ENCODE assay signal across 20 cellular contexts in genomic region chr1:198030682-198031081, GRCh38.
DNase-seq lines count a peak whose midpoint lies in the region; ATAC-seq and TF ChIP-seq lines count a peak whose summit lies in the region.
"Had no signal": no experiment of that assay in that cellular context is flagged by ENCODE, and none has a peak within 500 bp of the region (broad histone marks: within the 10 kb centered on the region; RNA-seq: fewer than 3 reads in every experiment).

No MANE protein-coding gene starts in this region.

- no peak overlapping the region for H3K23ac ChIP-seq in IMR-90 (ENCODE audit: low read depth, low read length)

- TF ChIP-seq CTCF in IMR-90 (conservative IDR thresholded peaks at IDR 0.05; ENCODE audit: low read depth, low read length) (no peak), right lobe of liver (IDR thresholded peaks at IDR 0.05) (no peak)

- H3K27me3 ChIP-seq in IMR-90 (ENCODE audit: control insufficient read depth, insufficient read depth, low read length) (no peaks in the 10 kb centered on the region), right lobe of liver (no peaks in the 10 kb centered on the region)
- H3K27me3 ChIP-seq: BLaER1 treated with 17β-estradiol and CSF1 and Interleukin-3, amounts not matched to agents 10 nM and 100 nM; hepatocyte had no signal

- TF ChIP-seq POLR2A in IMR-90 (IDR thresholded peaks at IDR 0.05; ENCODE audit: low read depth, low read length) (no peak), right lobe of liver (IDR thresholded peaks at IDR 0.05) (no peak)

- intact Hi-C loops in IMR-90 (cut with micrococcal nuclease), result no loop called here
- intact Hi-C loops in right lobe of liver (cut with DNase I), result no loop called here

- CTCF ChIA-PET in IMR-90 (lab: Yijun Ruan, JAX), result no interaction called here

- peak; percentile 16 for DNase-seq in EL
- DNase-seq in IMR-90, result peak; percentile 53
- DNase-seq in dedifferentiated amniotic fluid mesenchymal stem cell (ENCODE audit: extremely low spot score), result peak; percentile 55
- no peak for DNase-seq in right lobe of liver
- no peak for DNase-seq in activated T-cell treated with anti-CD3 and anti-CD28 coated beads for 4 hours
- no peak for DNase-seq in cerebellar nuclear complex (lab: John Stamatoyannopoulos, UW)
- no peak for DNase-seq in NCI-H82 (lab: John Stamatoyannopoulos, UW)
- DNase-seq: activated naive CD4-positive, alpha-beta T cell treated with anti-CD3 and anti-CD28 coated beads, Interleukin-2, amount 10 ng/mL, durations not matched to agents 7 days and 5 days; dermis blood vessel endothelial cell; erythroblast; NCI-H2081; NCI-H510A; small intestine; stimulated activated CD4-positive, alpha-beta T cell treated with anti-CD3 and anti-CD28 coated beads, Interleukin-4, amount 100 ng/mL, for 1 hour; T-cell had no signal

- H3K36me3 ChIP-seq in IMR-90 (ENCODE audit: control insufficient read depth, insufficient read depth, low read length) (no peaks in the 10 kb centered on the region), right lobe of liver (no peaks in the 10 kb centered on the region)
- H3K36me3 ChIP-seq: BLaER1 treated with 17β-estradiol and CSF1 and Interleukin-3, amounts not matched to agents 10 nM and 100 nM had no signal

- H2BK5ac ChIP-seq in IMR-90 (ENCODE audit: low read depth, low read length, poor library complexity, severe bottlenecking), result no peak overlapping the region

- no peak overlapping the region for H3K9ac ChIP-seq in IMR-90 (ENCODE audit: low read depth, low read length)
- H3K9ac ChIP-seq: BLaER1 treated with 17β-estradiol and CSF1 and Interleukin-3, amounts not matched to agents 10 nM and 100 nM had no signal

- no peak overlapping the region for H3K18ac ChIP-seq in IMR-90 (ENCODE audit: low read depth, low read length)

- no peak for TF ChIP-seq RAD21 in IMR-90 (IDR thresholded peaks at IDR 0.05; ENCODE audit: low read length)

- ATAC-seq in IMR-90 (ENCODE audit: low read depth), result peak; percentile 85
- peak; percentile 85 to 91 (median 86) for ATAC-seq in right lobe of liver
- no peak for ATAC-seq in HG03039 (IDR thresholded peaks at IDR 0.05; ENCODE audit: unreplicated experiment)
- ATAC-seq: natural killer cell treated with Interleukin-12 subunit alpha and Interleukin-12 subunit beta and Interleukin-15 and Interleukin-18, amount 100 ng/mL, for 72 hours; Right ventricle myocardium inferior; T-cell had no signal

- no peak overlapping the region for H4K8ac ChIP-seq in IMR-90 (ENCODE audit: low read depth in 2 of 2, low read length in 2 of 2)

- H4K5ac ChIP-seq in IMR-90 (ENCODE audit: low read depth, low read length), result no peak overlapping the region

- no peak overlapping the region for H3K56ac ChIP-seq in IMR-90 (ENCODE audit: extremely low read depth, insufficient read depth, low read length)

- no peak overlapping the region for H2AFZ ChIP-seq in IMR-90 (replicated peaks; ENCODE audit: low read length, poor library complexity)
- H2AFZ ChIP-seq: hepatocyte had no signal

- no peak overlapping the region for H4K91ac ChIP-seq in IMR-90 (ENCODE audit: insufficient read depth, low read depth, low read length)

- H3K4me2 ChIP-seq in IMR-90 (ENCODE audit: low read depth, low read length), result peak overlapping the region; percentile 6; the same call in 1 of the 2 replicates
- H3K4me2 ChIP-seq: BLaER1 treated with 17β-estradiol and CSF1 and Interleukin-3, amounts not matched to agents 10 nM and 100 nM; hepatocyte had no signal

- POLR2A ChIA-PET in IMR-90 (lab: Charles Lee; ENCODE audit: unreplicated experiment), result no interaction called here

- H2BK15ac ChIP-seq in IMR-90 (ENCODE audit: low read depth, low read length), result no peak overlapping the region

- H3K9me1 ChIP-seq in IMR-90 (ENCODE audit: insufficient read depth, low read length), result no peaks in the 10 kb centered on the region

- no CpG with 5 or more reads among the region's 2 CpGs for WGBS in IMR-90 (ENCODE audit: extremely low coverage in 2 of 2, insufficient read length in 1 of 2), 2 experiments
- WGBS in right lobe of liver (ENCODE audit: insufficient coverage, low coverage, low lambda C conversion rate, missing lambda C conversion rate), result 27% methylated on average over 2 of the region's 2 CpGs

- H3K79me1 ChIP-seq in IMR-90 (ENCODE audit: low read depth in 1 of 2, low read length in 2 of 2), result no peaks in the 10 kb centered on the region

- H3K9me3 ChIP-seq in IMR-90 (ENCODE audit: control insufficient read depth, insufficient read depth, low read length) (no peaks in the 10 kb centered on the region), right lobe of liver (no peaks in the 10 kb centered on the region)
- H3K9me3 ChIP-seq: BLaER1 treated with 17β-estradiol and CSF1 and Interleukin-3, amounts not matched to agents 10 nM and 100 nM had no signal

- in situ Hi-C loops in IMR-90 (cut with MboI; ENCODE audit: low sequenced_read_pairs), result no loop called here

- no peak overlapping the region for H2BK20ac ChIP-seq in IMR-90 (ENCODE audit: low read depth, low read length)

- no peak overlapping the region for H2AK9ac ChIP-seq in IMR-90 (replicated peaks; ENCODE audit: low read depth, low read length, poor library complexity)

- no TSS peak for BruUV-seq in IMR-90 (replicated peaks; lab: Mats Ljungman, UMichigan)

- no peak overlapping the region for H2BK120ac ChIP-seq in IMR-90 (ENCODE audit: low read depth, low read length)

- no peak overlapping the region for H3K4me3 ChIP-seq in IMR-90 (ENCODE audit: insufficient read depth, low read depth, low read length)
- peak overlapping the region; percentile 16 to 46 (median 42) for H3K4me3 ChIP-seq in right lobe of liver
- H3K4me3 ChIP-seq: BLaER1 treated with 17β-estradiol and CSF1 and Interleukin-3, amounts not matched to agents 10 nM and 100 nM; hepatocyte had no signal

- H3K4me1 ChIP-seq in IMR-90 (ENCODE audit: control insufficient read depth, insufficient read depth, low read length) (no peaks in the 10 kb centered on the region), right lobe of liver (peaks cover 0 to 6% (median 2%) of the 10 kb centered on the region in 4 donors)
- H3K4me1 ChIP-seq: BLaER1 treated with 17β-estradiol and CSF1 and Interleukin-3, amounts not matched to agents 10 nM and 100 nM had no signal

- dilution Hi-C loops in IMR-90 (cut with HindIII; ENCODE audit: low sequenced_read_pairs, unreplicated experiment), result no loop called here

- no peak overlapping the region for H3K14ac ChIP-seq in IMR-90 (replicated peaks; ENCODE audit: low read depth, low read length)

- H2AK5ac ChIP-seq in IMR-90 (ENCODE audit: low read depth, low read length), result no peak overlapping the region

- H4K20me1 ChIP-seq in IMR-90 (ENCODE audit: insufficient read depth, low read length), result no peaks in the 10 kb centered on the region
- H4K20me1 ChIP-seq: BLaER1 treated with 17β-estradiol and CSF1 and Interleukin-3, amounts not matched to agents 10 nM and 100 nM had no signal

- H3K27ac ChIP-seq in IMR-90 (ENCODE audit: insufficient read depth, low read length) (no peak overlapping the region), right lobe of liver (peak overlapping the region; percentile 4 to 78 (median 78))
- H3K27ac ChIP-seq: BLaER1 treated with 17β-estradiol and CSF1 and Interleukin-3, amounts not matched to agents 10 nM and 100 nM; hepatocyte had no signal

- no peak overlapping the region for H3K4ac ChIP-seq in IMR-90 (ENCODE audit: low read depth, low read length)

TF ChIP-seq in IMR-90, 13 proteins besides CTCF, POLR2A, EP300 and RAD21:
- no peak for TF ChIP-seq USF2 (IDR thresholded peaks at IDR 0.05; ENCODE audit: low read depth, low read length)
- TF ChIP-seq FOS (IDR thresholded peaks at IDR 0.05; ENCODE audit: low read depth, low read length), result no peak
- TF ChIP-seq MAZ (IDR thresholded peaks at IDR 0.05; ENCODE audit: borderline replicate concordance, low read depth, low read length), result no peak
- no peak for TF ChIP-seq ELK1 (IDR thresholded peaks at IDR 0.05; ENCODE audit: borderline replicate concordance, low read depth, low read length)
- TF ChIP-seq SMC3 (IDR thresholded peaks at IDR 0.05; ENCODE audit: low read depth, low read length), result no peak
- no peak for TF ChIP-seq RCOR1 (IDR thresholded peaks at IDR 0.05; ENCODE audit: insufficient replicate concordance, low read length)
- TF ChIP-seq MXI1 (IDR thresholded peaks at IDR 0.05; ENCODE audit: borderline replicate concordance, low read depth, low read length), result no peak
- no peak for TF ChIP-seq CHD1 (IDR thresholded peaks at IDR 0.05; ENCODE audit: low read depth, low read length)
- no peak for TF ChIP-seq BHLHE40 (IDR thresholded peaks at IDR 0.05; ENCODE audit: low read depth, low read length)
- no peak for TF ChIP-seq NFE2L2 (IDR thresholded peaks at IDR 0.05; ENCODE audit: low read depth, low read length)
- TF ChIP-seq MAFK (IDR thresholded peaks at IDR 0.05; ENCODE audit: low read depth, low read length), result no peak
- no peak for TF ChIP-seq CEBPB (IDR thresholded peaks at IDR 0.05; ENCODE audit: low read depth, low read length)
- TF ChIP-seq RFX5 (IDR thresholded peaks at IDR 0.05; ENCODE audit: low read depth, low read length), result no peak

Comparison
In these comparisons a context has a peak if more than half of its experiments do, and no peak if none do; other contexts are left out.
1. DNase-seq: peak in EL (single experiment), IMR-90 (single experiment) and dedifferentiated amniotic fluid mesenchymal stem cell (single experiment); none in right lobe of liver (0 of 3), activated T-cell treated with anti-CD3 and anti-CD28 coated beads for 4 hours (single experiment), cerebellar nuclear complex (0 of 2) and NCI-H82 (single experiment).